Comparison of ENCODE assay signal across 7 cellular contexts in genomic region chr20:33668087-33668790, GRCh38. TPM values are rescaled to one million over a fixed set of nuclear protein-coding genes. Genes with fewer than 3 reads are reported as not detected.
A peak's percentile ranks its signal among the peaks of the same experiment; 100 is the strongest.
DNase-seq lines count a peak whose midpoint lies in the region; ATAC-seq and TF ChIP-seq lines count a peak whose summit lies in the region.

No MANE protein-coding gene starts in this region.

- H3K27me3 ChIP-seq in psoas muscle (ENCODE audit: insufficient read depth in 3 of 3, low read length in 2 of 3) (no peaks in the 10 kb centered on the region), aorta (ENCODE audit: control insufficient read depth in 1 of 2, insufficient read depth in 2 of 2, low read length in 1 of 2) (no peaks in the 10 kb centered on the region)

- H3K4me3 ChIP-seq in fibroblast of the aortic adventitia (ENCODE audit: low read depth, low read length) (peak overlapping the region; percentile 63), psoas muscle (peak overlapping the region; percentile 73), aorta (ENCODE audit: low read length in 2 of 2) (no peak overlapping the region)

- no peaks in the 10 kb centered on the region for H3K9me3 ChIP-seq in psoas muscle
- H3K9me3 ChIP-seq in aorta (ENCODE audit: control insufficient read depth, low read length) = no peaks in the 10 kb centered on the region

- CTCF ChIA-PET in activated CD4-positive, alpha-beta memory T cell treated with anti-CD3 and anti-CD28 coated beads, Interleukin-2, amount 10 ng/mL, durations not matched to agents 7 days and 5 days (lab: Charles Lee) = interaction anchor here (0.7 to 4.9 kb wide), 23 partner anchors 12 to 303 kb away, joined by 3 to 63 read pairs (median 5); partner anchors contain the start of genes CBFA2T2, CDK5RAP1, PXMP4 and SNTA1

- TF ChIP-seq CTCF in fibroblast of the aortic adventitia (IDR thresholded peaks at IDR 0.05; ENCODE audit: insufficient read depth, low read length) (peak; percentile 85), psoas muscle (IDR thresholded peaks at IDR 0.05) (peak; percentile 90)

- no peaks in the 10 kb centered on the region for H3K27me3 Mint-ChIP-seq in activated CD4-positive, alpha-beta memory T cell treated with anti-CD3 and anti-CD28 coated beads, Interleukin-2, amount 10 ng/mL, durations not matched to agents 7 days and 5 days

- POLR2A ChIA-PET in activated CD4-positive, alpha-beta memory T cell treated with anti-CD3 and anti-CD28 coated beads, Interleukin-2, amount 10 ng/mL, durations not matched to agents 7 days and 5 days (lab: Charles Lee) = interaction anchor here (0.7 to 16.8 kb wide), 13 partner anchors 13 to 444 kb away, joined by 3 to 312 read pairs (median 11); partner anchors contain the start of genes CBFA2T2, EIF2S2, PXMP4 and RALY

- H3K9me3 Mint-ChIP-seq in activated CD4-positive, alpha-beta memory T cell treated with anti-CD3 and anti-CD28 coated beads, Interleukin-2, amount 10 ng/mL, durations not matched to agents 7 days and 5 days = no peaks in the 10 kb centered on the region

- intact Hi-C loops in psoas muscle (cut with DNase I) (loop anchor here (5.0 kb wide), 3 partner anchors 206 to 266 kb away; partner anchors contain the start of gene CDK5RAP1 (in 1 of the 2)), aorta (cut with DNase I) (loop anchor here in 1 of 2 donors (5.0 kb wide), 2 partner anchors 211 to 251 kb away; no protein-coding TSS in a partner anchor)

- ATAC-seq in GM18858 (IDR thresholded peaks at IDR 0.05; ENCODE audit: unreplicated experiment) (peak; percentile 29), HG03442 (IDR thresholded peaks at IDR 0.05; ENCODE audit: unreplicated experiment) (peak; percentile 32), psoas muscle (peak in 3 of 4 donors; percentile 77 to 84 (median 84)), aorta (ENCODE audit: low FRiP score) (peak; percentile 85), GM21528 (IDR thresholded peaks at IDR 0.05; ENCODE audit: low FRiP score, unreplicated experiment) (no peak)

- DNase-seq in activated CD4-positive, alpha-beta memory T cell treated with anti-CD3 and anti-CD28 coated beads, Interleukin-2, amount 10 ng/mL, durations not matched to agents 7 days and 5 days = no peak
- DNase-seq in fibroblast of the aortic adventitia (ENCODE audit: low read depth) = no peak
- DNase-seq in psoas muscle = no peak
- peak; percentile 85 to 92 for DNase-seq in aorta

- peak overlapping the region; percentile 91 for H3K4me3 Mint-ChIP-seq in activated CD4-positive, alpha-beta memory T cell treated with anti-CD3 and anti-CD28 coated beads, Interleukin-2, amount 10 ng/mL, durations not matched to agents 7 days and 5 days

- H3K4me1 ChIP-seq in psoas muscle (peaks cover 40% of the 10 kb centered on the region), aorta (ENCODE audit: control insufficient read depth in 1 of 2, insufficient read depth in 2 of 2, low read length in 2 of 2) (no peaks in the 10 kb centered on the region)

- H3K27ac ChIP-seq in psoas muscle (peak overlapping the region; percentile 75), aorta (ENCODE audit: low read depth in 1 of 2, low read length in 2 of 2) (no peak overlapping the region)

- 28 to 43% (median 32%) methylated on average over 11 to 12 of the region's 12 CpGs for WGBS in psoas muscle, 3 donors
- WGBS in aorta, 2 donors = 35 to 47% methylated on average over 12 of the region's 12 CpGs

- peaks cover 15% of the 10 kb centered on the region for H3K36me3 Mint-ChIP-seq in activated CD4-positive, alpha-beta memory T cell treated with anti-CD3 and anti-CD28 coated beads, Interleukin-2, amount 10 ng/mL, durations not matched to agents 7 days and 5 days (ENCODE audit: low read depth)

- no peak overlapping the region for H3K27ac Mint-ChIP-seq in activated CD4-positive, alpha-beta memory T cell treated with anti-CD3 and anti-CD28 coated beads, Interleukin-2, amount 10 ng/mL, durations not matched to agents 7 days and 5 days

- H3K4me1 Mint-ChIP-seq in activated CD4-positive, alpha-beta memory T cell treated with anti-CD3 and anti-CD28 coated beads, Interleukin-2, amount 10 ng/mL, durations not matched to agents 7 days and 5 days = peaks cover 60% of the 10 kb centered on the region

- peaks cover 0 to 43% of the 10 kb centered on the region in 2 donors for H3K36me3 ChIP-seq in psoas muscle (ENCODE audit: insufficient read depth in 1 of 2, low read depth in 1 of 2)
- H3K36me3 ChIP-seq in aorta (ENCODE audit: control insufficient read depth in 1 of 2, insufficient read depth in 2 of 2, low read length in 1 of 2) = no peaks in the 10 kb centered on the region

RNA-seq across cellular contexts. Expression of gene ACTL10, which starts 1.5 kb away (rescaled TPM):
- 1 to 10 TPM; 3.7 to 4.5 TPM for total RNA-seq in activated CD4-positive, alpha-beta memory T cell treated with anti-CD3 and anti-CD28 coated beads, Interleukin-2, amount 10 ng/mL, durations not matched to agents 7 days and 5 days
- 2.2 and 2.5 TPM in 2 replicates for total RNA-seq in fibroblast of the aortic adventitia (ENCODE audit: low replicate concordance)
- total RNA-seq in psoas muscle = under 1 TPM in 3 of 4 donors, not detected in 1; 0.27 to 0.42 (median 0.37) TPM
- under 1 TPM; 0.04 to 0.74 (median 0.42) TPM for polyA plus RNA-seq in psoas muscle
- 1 to 10 TPM in 1 of 2 donors, under 1 TPM in 1; 0.96 to 1.2 TPM for total RNA-seq in aorta
- polyA plus RNA-seq in aorta = 1 to 10 TPM in 1 of 2 donors, under 1 TPM in 1; 0.63 to 1.2 TPM

RNA-seq across cellular contexts. Expression of gene NECAB3, which starts 6.0 kb away (rescaled TPM):
- 10 to 100 TPM; 27.3 to 36.2 TPM for total RNA-seq in activated CD4-positive, alpha-beta memory T cell treated with anti-CD3 and anti-CD28 coated beads, Interleukin-2, amount 10 ng/mL, durations not matched to agents 7 days and 5 days
- 17.6 and 23.6 TPM in 2 replicates for total RNA-seq in fibroblast of the aortic adventitia (ENCODE audit: low replicate concordance)
- total RNA-seq in psoas muscle = 10 to 100 TPM; 57.9 to 98.0 (median 77.3) TPM
- 10 to 100 TPM; 37.8 to 72.0 (median 63.7) TPM for polyA plus RNA-seq in psoas muscle
- 10 to 100 TPM; 20.5 to 26.1 TPM for total RNA-seq in aorta
- 10 to 100 TPM; 10.6 to 53.1 TPM for polyA plus RNA-seq in aorta

RNA-seq across cellular contexts. Expression of gene C20orf144, which starts 6.1 kb away (rescaled TPM):
- total RNA-seq in activated CD4-positive, alpha-beta memory T cell treated with anti-CD3 and anti-CD28 coated beads, Interleukin-2, amount 10 ng/mL, durations not matched to agents 7 days and 5 days = under 1 TPM; 0.30 to 0.33 TPM
- 0.16 and 0.18 TPM in 2 replicates for total RNA-seq in fibroblast of the aortic adventitia (ENCODE audit: low replicate concordance)
- not detected for total RNA-seq in psoas muscle
- under 1 TPM in 2 of 3 donors, not detected in 1; 0.05 to 0.08 TPM for polyA plus RNA-seq in psoas muscle
- under 1 TPM in 1 of 2 donors, not detected in 1; 0.16 TPM for total RNA-seq in aorta
- polyA plus RNA-seq in aorta = under 1 TPM in 1 of 2 donors, not detected in 1; 0.31 TPM

RNA-seq across cellular contexts. Expression of gene E2F1, which starts 17.9 kb away (rescaled TPM):
- total RNA-seq in activated CD4-positive, alpha-beta memory T cell treated with anti-CD3 and anti-CD28 coated beads, Interleukin-2, amount 10 ng/mL, durations not matched to agents 7 days and 5 days = 10 to 100 TPM; 60.0 to 61.7 TPM
- total RNA-seq in fibroblast of the aortic adventitia (ENCODE audit: low replicate concordance) (0.74 and 23.7 TPM in 2 replicates), psoas muscle (1 to 10 TPM in 2 of 4 donors, under 1 TPM in 2; 0.73 to 1.3 (median 0.94) TPM), aorta (1 to 10 TPM; 1.4 to 1.5 TPM)
- polyA plus RNA-seq in psoas muscle (1 to 10 TPM in 1 of 3 donors, under 1 TPM in 2; 0.79 to 6.5 (median 0.84) TPM), aorta (1 to 10 TPM; 1.6 TPM)

RNA-seq across cellular contexts. Expression of gene PXMP4, which starts 51.9 kb away (rescaled TPM):
- 10 to 100 TPM; 13.9 to 15.8 TPM for total RNA-seq in activated CD4-positive, alpha-beta memory T cell treated with anti-CD3 and anti-CD28 coated beads, Interleukin-2, amount 10 ng/mL, durations not matched to agents 7 days and 5 days
- 2.7 and 7.6 TPM in 2 replicates for total RNA-seq in fibroblast of the aortic adventitia (ENCODE audit: low replicate concordance)
- total RNA-seq in psoas muscle = 10 to 100 TPM in 1 of 4 donors, 1 to 10 TPM in 3; 4.2 to 10.6 (median 5.1) TPM
- polyA plus RNA-seq in psoas muscle = 1 to 10 TPM; 1.9 to 6.0 (median 3.4) TPM
- 1 to 10 TPM; 4.4 to 7.5 TPM for total RNA-seq in aorta
- 1 to 10 TPM; 1.5 to 4.9 TPM for polyA plus RNA-seq in aorta

Comparison
In these comparisons a context has a peak if more than half of its experiments do, and no peak if none do; other contexts are left out.
1. DNase-seq: peak in aorta (2 of 2); none in activated CD4-positive, alpha-beta memory T cell treated with anti-CD3 and anti-CD28 coated beads, Interleukin-2, amount 10 ng/mL, durations not matched to agents 7 days and 5 days (single experiment), fibroblast of the aortic adventitia (single experiment) and psoas muscle (0 of 2).
2. H3K4me3 ChIP-seq: peak in fibroblast of the aortic adventitia (single experiment) and psoas muscle (single experiment); none in aorta (0 of 2).